Comparison of ENCODE assay signal across 8 cellular contexts in the genomic region with DNA sequence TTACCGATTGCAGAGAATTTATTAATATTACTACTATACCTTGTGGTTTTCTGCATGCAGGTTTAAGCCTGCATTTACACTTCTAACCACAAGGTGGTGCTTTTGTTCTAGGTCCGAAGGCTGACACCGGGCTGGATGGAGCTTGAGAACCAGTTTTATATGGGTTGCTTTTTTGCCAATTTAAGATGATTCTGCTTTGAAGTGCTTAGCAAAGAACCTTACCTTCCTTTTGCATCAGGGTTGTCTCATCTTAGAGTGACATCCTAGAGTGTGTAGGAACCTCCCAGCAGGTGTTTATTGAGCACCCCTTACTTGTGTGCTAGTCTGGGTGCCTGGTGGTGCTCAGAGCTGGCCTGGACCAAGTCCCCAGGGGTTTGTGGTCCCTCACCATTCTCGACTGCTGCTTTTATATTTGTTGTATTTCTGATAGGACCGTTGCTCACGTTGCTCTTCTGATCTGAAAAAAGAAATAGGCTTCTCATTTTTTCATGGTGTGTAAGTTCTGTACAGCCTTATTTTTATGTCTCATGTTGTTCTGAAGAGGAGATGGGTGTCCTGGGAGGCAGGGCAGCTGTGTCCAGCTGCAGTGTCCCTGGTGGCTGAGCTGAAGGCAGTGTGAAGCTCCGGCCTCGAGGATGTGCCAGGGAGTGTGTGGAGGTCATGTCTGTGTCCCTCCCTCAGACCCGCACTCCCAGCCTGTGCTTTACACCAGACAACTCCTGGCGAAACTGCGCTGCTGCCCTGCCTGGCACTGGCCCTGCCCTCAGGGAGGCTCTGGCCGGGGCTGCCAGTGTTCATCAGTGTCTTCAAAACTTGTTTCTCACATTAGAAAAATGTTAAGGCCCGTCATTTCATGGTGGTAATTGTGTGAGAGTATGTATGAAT. TPM values are rescaled to one million over a fixed set of nuclear protein-coding genes. Genes with fewer than 3 reads are reported as not detected.
DNase-seq lines count a peak whose midpoint lies in the region; ATAC-seq, FAIRE-seq and TF ChIP-seq lines count a peak whose summit lies in the region.

No MANE protein-coding gene starts in this region.

- ATAC-seq in GM18909 (IDR thresholded peaks at IDR 0.05; ENCODE audit: poor library complexity, unreplicated experiment) (peak; percentile 59), HG03439 (IDR thresholded peaks at IDR 0.05; ENCODE audit: unreplicated experiment) (peak; percentile 62), pancreas (peak; percentile 49 to 77 (median 68))
- ATAC-seq in activated T-cell treated with anti-CD3 and anti-CD28 coated beads, Interleukin-2, amount 50 U/mL, for 4 hours = peak; percentile 80 to 87

- FAIRE-seq in frontal cortex (lab: Jason Lieb, UNC) (no peak), pancreas (lab: Jason Lieb, UNC) (no peak)

- peak; percentile 68 to 87 (median 75) for TF ChIP-seq CTCF in pancreas (IDR thresholded peaks at IDR 0.05)

- 43 to 46% methylated on average over 13 of the region's 13 CpGs for WGBS in pancreas, 2 donors

- H3K9me3 ChIP-seq in CD4-positive, alpha-beta memory T cell (ENCODE audit: control insufficient read depth in 1 of 2, low read length in 2 of 2) = no peaks in the 10 kb centered on the region
- H3K9me3 ChIP-seq in pancreas = no peaks in the 10 kb centered on the region

- no peak overlapping the region for H3K27ac ChIP-seq in CD4-positive, alpha-beta memory T cell (ENCODE audit: low read depth, low read length)
- H3K27ac ChIP-seq in pancreas = no peak overlapping the region

- H3K4me3 Mint-ChIP-seq in CD4-positive, alpha-beta memory T cell = no peak overlapping the region
- no peak overlapping the region for H3K4me3 Mint-ChIP-seq in activated T-cell treated with anti-CD3 and anti-CD28 coated beads, Interleukin-2, amount 50 U/mL, for 4 hours

- DNase-seq in CD4-positive, alpha-beta memory T cell = peak; percentile 48 to 63 (median 60)
- peak; percentile 70 for DNase-seq in NCI-H748 (lab: John Stamatoyannopoulos, UW; ENCODE audit: unreplicated experiment)
- DNase-seq in activated T-cell treated with anti-CD3 and anti-CD28 coated beads, Interleukin-2, amount 50 U/mL, for 4 hours = peak; percentile 26
- peak; percentile 66 to 73 for DNase-seq in frontal cortex (ENCODE audit: low spot score in 2 of 2)
- DNase-seq in pancreas = peak in 1 of 6 donors; percentile 46
- DNase-seq in GDM1 (lab: John Stamatoyannopoulos, UW) = no peak

- H3K9me3 Mint-ChIP-seq in CD4-positive, alpha-beta memory T cell = no peaks in the 10 kb centered on the region
- no peaks in the 10 kb centered on the region for H3K9me3 Mint-ChIP-seq in activated T-cell treated with anti-CD3 and anti-CD28 coated beads, Interleukin-2, amount 50 U/mL, for 4 hours

- H3K27me3 Mint-ChIP-seq in CD4-positive, alpha-beta memory T cell = no peaks in the 10 kb centered on the region
- no peaks in the 10 kb centered on the region for H3K27me3 Mint-ChIP-seq in activated T-cell treated with anti-CD3 and anti-CD28 coated beads, Interleukin-2, amount 50 U/mL, for 4 hours (ENCODE audit: low read depth)

- H3K27ac Mint-ChIP-seq in CD4-positive, alpha-beta memory T cell = peak overlapping the region in 5 of 7 donors; percentile 33 to 78 (median 43)

- CTCF ChIA-PET in CD4-positive, alpha-beta memory T cell (lab: Charles Lee; ENCODE audit: partially characterized antibody) = interaction anchor here (0.6 to 1.5 kb wide), 16 partner anchors 9 to 148 kb away, joined by 3 to 6 read pairs (median 3); no protein-coding TSS in a partner anchor

- intact Hi-C loops in CD4-positive, alpha-beta memory T cell (cut with micrococcal nuclease) = loop anchor here (10.0 kb wide), 3 partner anchors 102 to 472 kb away; no protein-coding TSS in a partner anchor
- intact Hi-C loops in pancreas (cut with DNase I) = no loop called here

- H3K36me3 Mint-ChIP-seq in CD4-positive, alpha-beta memory T cell = peaks cover 24 to 30% of the 10 kb centered on the region in 2 donors
- H3K36me3 Mint-ChIP-seq in activated T-cell treated with anti-CD3 and anti-CD28 coated beads, Interleukin-2, amount 50 U/mL, for 4 hours (ENCODE audit: insufficient read depth) = peaks cover 10% of the 10 kb centered on the region

- peaks cover 17% of the 10 kb centered on the region for H3K4me1 ChIP-seq in CD4-positive, alpha-beta memory T cell (ENCODE audit: insufficient read depth, low read length)
- peaks cover 0 to 4% (median 0%) of the 10 kb centered on the region in 3 donors for H3K4me1 ChIP-seq in pancreas

- H3K4me1 Mint-ChIP-seq in CD4-positive, alpha-beta memory T cell = peaks cover 24 to 62% (median 51%) of the 10 kb centered on the region in 4 donors
- H3K4me1 Mint-ChIP-seq in activated T-cell treated with anti-CD3 and anti-CD28 coated beads, Interleukin-2, amount 50 U/mL, for 4 hours (ENCODE audit: low read depth) = peaks cover 41% of the 10 kb centered on the region

- no peaks in the 10 kb centered on the region for H3K36me3 ChIP-seq in CD4-positive, alpha-beta memory T cell (ENCODE audit: insufficient read depth, low read length)
- H3K36me3 ChIP-seq in pancreas = no peaks in the 10 kb centered on the region

- H3K27me3 ChIP-seq in CD4-positive, alpha-beta memory T cell (ENCODE audit: insufficient read depth, low read length) = no peaks in the 10 kb centered on the region
- no peaks in the 10 kb centered on the region for H3K27me3 ChIP-seq in pancreas

- POLR2A ChIA-PET in CD4-positive, alpha-beta memory T cell (lab: Charles Lee; ENCODE audit: partially characterized antibody) = no interaction called here

- no peak overlapping the region for H3K4me3 ChIP-seq in CD4-positive, alpha-beta memory T cell (ENCODE audit: low read length in 2 of 2)
- H3K4me3 ChIP-seq in pancreas = no peak overlapping the region

RNA-seq across cellular contexts. Expression of gene EHMT1, which starts 54.3 kb away (rescaled TPM):
- 100 to 1,000 TPM in 1 of 2 experiments, 10 to 100 TPM in 1; 99.6 to 118 TPM for total RNA-seq in CD4-positive, alpha-beta memory T cell
- polyA plus RNA-seq in CD4-positive, alpha-beta memory T cell = 10 to 100 TPM in 1 of 2 donors, 1 to 10 TPM in 1; 6.7 to 35.5 TPM
- total RNA-seq in activated T-cell treated with anti-CD3 and anti-CD28 coated beads, Interleukin-2, amount 50 U/mL, for 4 hours = 10 to 100 TPM; 76.6 to 79.1 (median 78.1) TPM
- total RNA-seq in frontal cortex (71.7 TPM), pancreas (10 to 100 TPM; 29.9 to 51.1 (median 32.6) TPM)
- 10 to 100 TPM; 30.3 to 42.0 TPM for polyA plus RNA-seq in pancreas
